Comparison of ENCODE assay signal across 23 cellular contexts in genomic region chr3:155188036-155188435, GRCh38.
"Had no signal": no experiment of that assay in that cellular context is flagged by ENCODE, and none has a peak within 500 bp of the region (broad histone marks: within the 10 kb centered on the region; RNA-seq: fewer than 3 reads in every experiment).

No MANE protein-coding gene starts in this region.

- ATAC-seq: gastroesophageal sphincter; left colon; psoas muscle; stimulated activated effector memory CD8-positive, alpha-beta T cell treated with anti-CD3 and anti-CD28 coated beads, Interleukin-12 subunit alpha, Interleukin-12 subunit beta, amount 100 ng/mL, for 72 hours had no signal

- H2AFZ ChIP-seq: parathyroid adenoma had no signal

- DNase-seq: activated CD4-positive, alpha-beta T cell treated with anti-CD3 and anti-CD28 coated beads for 4 hours; activated CD4-positive, alpha-beta T cell treated with anti-CD3 and anti-CD28 coated beads, Interleukin-2, amount 50 U/mL, for 4 hours; activated CD8-positive, alpha-beta memory T cell treated with anti-CD3 and anti-CD28 coated beads for 24 hours; activated CD8-positive, alpha-beta memory T cell treated with anti-CD3 and anti-CD28 coated beads, Interleukin-2, amount 50 U/mL, for 4 hours; activated effector memory CD4-positive, alpha-beta T cell treated with anti-CD3 and anti-CD28 coated beads, Interleukin-2, amount 50 U/mL, for 16 hours; activated naive CD4-positive, alpha-beta T cell treated with anti-CD3 and anti-CD28 coated beads for 36 hours; activated naive CD8-positive, alpha-beta T cell treated with anti-CD3 and anti-CD28 coated beads for 36 hours; activated T-cell treated with anti-CD3 and anti-CD28 coated beads, Interleukin-2, amount 50 U/mL, for 1 hour; brain microvascular endothelial cell; cortex of kidney; hippocampal formation; kidney; left colon; naive B cell; psoas muscle; sigmoid colon; small intestine; stimulated activated CD4-positive, alpha-beta T cell treated with anti-CD3 and anti-CD28 coated beads, Interleukin-4, amount 100 ng/mL, for 24 hours; trophoblast cell had no signal

- H3K27ac ChIP-seq: brain microvascular endothelial cell, gastroesophageal sphincter, parathyroid adenoma, psoas muscle, sigmoid colon, thoracic aorta had no signal

- H3K79me2 ChIP-seq: parathyroid adenoma had no signal

- H3K9ac ChIP-seq: parathyroid adenoma had no signal

- H3K4me3 ChIP-seq: gastroesophageal sphincter, psoas muscle, sigmoid colon, thoracic aorta had no signal

- H3K4me1 ChIP-seq: parathyroid adenoma had no signal

- H3K36me3 ChIP-seq: brain microvascular endothelial cell, gastroesophageal sphincter, sigmoid colon, thoracic aorta had no signal

- H3K9me3 ChIP-seq: gastroesophageal sphincter, sigmoid colon, thoracic aorta had no signal

- H3K27me3 ChIP-seq: brain microvascular endothelial cell, gastroesophageal sphincter, sigmoid colon had no signal
